In genomic region chr7:29906200-29907022, GRCh38 we compare ENCODE assay signal across 28 cellular contexts.
"Had no signal": no experiment of that assay in that cellular context is flagged by ENCODE, and none has a peak within 500 bp of the region (broad histone marks: within the 10 kb centered on the region; RNA-seq: fewer than 3 reads in every experiment).

No MANE protein-coding gene starts in this region.

- H3K9ac ChIP-seq: neural progenitor cell, parathyroid adenoma had no signal

- H2AFZ ChIP-seq: neural progenitor cell, parathyroid adenoma had no signal

- H3K9me3 ChIP-seq: testis had no signal

- H3K36me3 ChIP-seq: spleen, suprapubic skin, upper lobe of right lung, uterus had no signal

- H3K4me1 ChIP-seq: neural progenitor cell, parathyroid adenoma, psoas muscle, spleen, suprapubic skin, testis, tibial artery, transverse colon, upper lobe of right lung, uterus had no signal

- H3K27me3 ChIP-seq: neural progenitor cell, ovary, suprapubic skin, testis, tibial artery, transverse colon, upper lobe of right lung, uterus had no signal

- DNase-seq: natural killer cell; occipital lobe; ovary; posterior cingulate gyrus; psoas muscle; right cardiac atrium; spleen; stimulated activated CD4-positive, alpha-beta T cell treated with anti-CD3 and anti-CD28 coated beads, Interleukin-12 subunit alpha, Interleukin-12 subunit beta, amount 100 ng/mL, for 4 hours; stimulated activated CD4-positive, alpha-beta T cell treated with anti-CD3 and anti-CD28 coated beads, Interleukin-1b, Interleukin-23, amount 100 ng/mL, for 48 hours; stimulated activated CD4-positive, alpha-beta T cell treated with anti-CD3 and anti-CD28 coated beads, Interleukin-4, amount 100 ng/mL, for 1 hour; stimulated activated CD4-positive, alpha-beta T cell treated with anti-CD3 and anti-CD28 coated beads, Interleukin-4, amount 100 ng/mL, for 4 hours; stimulated activated CD8-positive, alpha-beta memory T cell treated with anti-CD3 and anti-CD28 coated beads, Interleukin-4, amount 100 ng/mL, for 48 hours; stimulated activated naive CD4-positive, alpha-beta T cell; stimulated activated naive CD8-positive, alpha-beta T cell treated with anti-CD3 and anti-CD28 coated beads, Interleukin-15, amount 100 ng/mL, for 72 hours; stimulated activated naive CD8-positive, alpha-beta T cell treated with anti-CD3 and anti-CD28 coated beads, Interleukin-15, Interleukin-2, amounts not matched to agents 100 U/mL and 50 U/mL, for 24 hours; substantia nigra; testis; tibial artery; transverse colon; upper lobe of right lung; uterus had no signal

- H3K27ac ChIP-seq: neural progenitor cell, ovary, parathyroid adenoma, psoas muscle, skin epidermis, spleen, suprapubic skin, testis, tibial artery, transverse colon, upper lobe of right lung, uterus had no signal

- H3K4me2 ChIP-seq: neural progenitor cell, smooth muscle cell had no signal

- ATAC-seq: natural killer cell; psoas muscle; right cardiac atrium; sciatic nerve; stimulated activated memory B cell treated with anti-CD40 and anti-IgM and Interleukin-4, amounts not matched to agents 10 μg/mL and 1 μg/mL and 100 μg/mL, for 72 hours; stimulated activated naive CD8-positive, alpha-beta T cell treated with anti-CD3 and anti-CD28 coated beads, Interleukin-15, amount 100 ng/mL, for 72 hours; stimulated activated naive CD8-positive, alpha-beta T cell treated with anti-CD3 and anti-CD28 coated beads, Interleukin-15, Interleukin-2, amounts not matched to agents 100 U/mL and 50 U/mL, for 24 hours; upper lobe of right lung had no signal

- H3K4me3 ChIP-seq: neural progenitor cell, ovary, psoas muscle, skin epidermis, smooth muscle cell, spleen, suprapubic skin, testis, tibial artery, transverse colon, upper lobe of right lung, uterus had no signal

- H3K79me2 ChIP-seq: parathyroid adenoma had no signal
